ENCODE assay signal across 1 cellular context in genomic region chrX:154140742-154141141, GRCh38.
TF ChIP-seq lines count a peak whose summit lies in the region.

No MANE protein-coding gene starts in this region.

TF ChIP-seq in HEK293, 187 proteins besides CTCF, POLR2A, EP300 and RAD21 (continued from another document):
- TF ChIP-seq ZNF398 (tag by site-specific recombination; IDR thresholded peaks at IDR 0.05), result no peak
- no peak for TF ChIP-seq REPIN1 (tag by site-specific recombination; IDR thresholded peaks at IDR 0.05; ENCODE audit: low read depth)
- TF ChIP-seq, protein P1, sequence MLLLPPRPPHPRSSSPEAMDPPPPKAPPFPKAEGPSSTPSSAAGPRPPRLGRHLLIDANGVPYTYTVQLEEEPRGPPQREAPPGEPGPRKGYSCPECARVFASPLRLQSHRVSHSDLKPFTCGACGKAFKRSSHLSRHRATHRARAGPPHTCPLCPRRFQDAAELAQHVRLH (tag by site-specific recombination; IDR thresholded peaks at IDR 0.05), result no peak
